1 cellular context compared by ENCODE assay signal in genomic region chr20:49278817-49279676, GRCh38.
TF ChIP-seq lines count a peak whose summit lies in the region.

No MANE protein-coding gene starts in this region.

TF ChIP-seq in H1, 55 proteins besides CTCF, POLR2A, EP300 and RAD21 (continued from another document):
- no peak for TF ChIP-seq CHD7 (IDR thresholded peaks at IDR 0.05; ENCODE audit: insufficient replicate concordance, low read length)
- no peak for TF ChIP-seq HDAC2 (IDR thresholded peaks at IDR 0.05; ENCODE audit: borderline replicate concordance in 1 of 2, low read depth in 2 of 2, low read length in 2 of 2)
- TF ChIP-seq ZNF274 (IDR thresholded peaks at IDR 0.05; ENCODE audit: borderline replicate concordance, extremely low read depth, low read length), result no peak
- TF ChIP-seq BCL11A (IDR thresholded peaks at IDR 0.05; ENCODE audit: low read depth in 2 of 2, low read length in 2 of 2), result no peak
- TF ChIP-seq RBBP5 (IDR thresholded peaks at IDR 0.05; ENCODE audit: borderline replicate concordance, low read depth, low read length), result no peak
- TF ChIP-seq, protein P1, sequence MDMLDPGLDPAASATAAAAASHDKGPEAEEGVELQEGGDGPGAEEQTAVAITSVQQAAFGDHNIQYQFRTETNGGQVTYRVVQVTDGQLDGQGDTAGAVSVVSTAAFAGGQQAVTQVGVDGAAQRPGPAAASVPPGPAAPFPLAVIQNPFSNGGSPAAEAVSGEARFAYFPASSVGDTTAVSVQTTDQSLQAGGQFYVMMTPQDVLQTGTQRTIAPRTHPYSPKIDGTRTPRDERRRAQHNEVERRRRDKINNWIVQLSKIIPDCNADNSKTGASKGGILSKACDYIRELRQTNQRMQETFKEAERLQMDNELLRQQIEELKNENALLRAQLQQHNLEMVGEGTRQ (IDR thresholded peaks at IDR 0.05; ENCODE audit: low read length), result no peak
- peak in 1 of 2 experiments; percentile 13; a peak in 1 of 4 replicates for TF ChIP-seq SIN3A (conservative IDR thresholded peaks at IDR 0.05 in 1 of 2, IDR thresholded peaks at IDR 0.05 in 1 of 2; ENCODE audit: low read depth in 1 of 2, low read length in 2 of 2)
- no peak for TF ChIP-seq TBP (IDR thresholded peaks at IDR 0.05; ENCODE audit: low read depth, low read length)
- no peak for TF ChIP-seq TEAD4 (IDR thresholded peaks at IDR 0.05; ENCODE audit: low read depth, low read length)
- TF ChIP-seq CHD1 (IDR thresholded peaks at IDR 0.05; ENCODE audit: low read depth, low read length), result peak; percentile 55; the same call in 1 of the 2 replicates
- TF ChIP-seq GTF2F1 (IDR thresholded peaks at IDR 0.05; ENCODE audit: borderline replicate concordance, low read depth, low read length), result no peak
- peak; percentile 11 for TF ChIP-seq POLR2AphosphoS5 (IDR thresholded peaks at IDR 0.05; ENCODE audit: low read depth, low read length)
- TF ChIP-seq, protein P2, sequence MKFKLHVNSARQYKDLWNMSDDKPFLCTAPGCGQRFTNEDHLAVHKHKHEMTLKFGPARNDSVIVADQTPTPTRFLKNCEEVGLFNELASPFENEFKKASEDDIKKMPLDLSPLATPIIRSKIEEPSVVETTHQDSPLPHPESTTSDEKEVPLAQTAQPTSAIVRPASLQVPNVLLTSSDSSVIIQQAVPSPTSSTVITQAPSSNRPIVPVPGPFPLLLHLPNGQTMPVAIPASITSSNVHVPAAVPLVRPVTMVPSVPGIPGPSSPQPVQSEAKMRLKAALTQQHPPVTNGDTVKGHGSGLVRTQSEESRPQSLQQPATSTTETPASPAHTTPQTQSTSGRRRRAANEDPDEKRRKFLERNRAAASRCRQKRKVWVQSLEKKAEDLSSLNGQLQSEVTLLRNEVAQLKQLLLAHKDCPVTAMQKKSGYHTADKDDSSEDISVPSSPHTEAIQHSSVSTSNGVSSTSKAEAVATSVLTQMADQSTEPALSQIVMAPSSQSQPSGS (IDR thresholded peaks at IDR 0.05; ENCODE audit: low read length), result peak; percentile 61
- no peak for TF ChIP-seq MAFK (IDR thresholded peaks at IDR 0.05; ENCODE audit: low read depth, low read length)
- TF ChIP-seq NANOG (IDR thresholded peaks at IDR 0.05; ENCODE audit: insufficient read depth, low read depth, low read length, poor library complexity, severe bottlenecking), result no peak
- no peak for TF ChIP-seq KDM5A (IDR thresholded peaks at IDR 0.05; ENCODE audit: low read length)
- no peak for TF ChIP-seq ASH2L (IDR thresholded peaks at IDR 0.05; ENCODE audit: low read length)
- TF ChIP-seq, protein P3, sequence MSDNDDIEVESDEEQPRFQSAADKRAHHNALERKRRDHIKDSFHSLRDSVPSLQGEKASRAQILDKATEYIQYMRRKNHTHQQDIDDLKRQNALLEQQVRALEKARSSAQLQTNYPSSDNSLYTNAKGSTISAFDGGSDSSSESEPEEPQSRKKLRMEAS (IDR thresholded peaks at IDR 0.05), result peak; percentile 33
- TF ChIP-seq RNF2 (IDR thresholded peaks at IDR 0.05; ENCODE audit: borderline replicate concordance, low read depth, low read length, missing control alignments, poor library complexity, severe bottlenecking), result no peak
- TF ChIP-seq SP4 (IDR thresholded peaks at IDR 0.05; ENCODE audit: low read length), result peak; percentile 19; the same call in 1 of the 2 replicates
- TF ChIP-seq SUZ12 (IDR thresholded peaks at IDR 0.05; ENCODE audit: low read length), result no peak
- no peak for TF ChIP-seq SIRT6 (IDR thresholded peaks at IDR 0.05; ENCODE audit: low read length)
- no peak for TF ChIP-seq TAF1 (IDR thresholded peaks at IDR 0.05; ENCODE audit: low read depth, low read length)
- no peak for TF ChIP-seq KDM1A (IDR thresholded peaks at IDR 0.05; ENCODE audit: borderline replicate concordance, low read length)
- no peak for TF ChIP-seq SP2 (IDR thresholded peaks at IDR 0.05; ENCODE audit: low read length)
- TF ChIP-seq RFX5 (IDR thresholded peaks at IDR 0.05; ENCODE audit: borderline replicate concordance, low read depth, low read length), result no peak
- no peak for TF ChIP-seq GABPA (IDR thresholded peaks at IDR 0.05; ENCODE audit: borderline replicate concordance, insufficient read depth, low read length)
- TF ChIP-seq BRCA1 (IDR thresholded peaks at IDR 0.05; ENCODE audit: low read depth, low read length), result no peak
- TF ChIP-seq CHD2 (IDR thresholded peaks at IDR 0.05; ENCODE audit: low read length), result no peak
- no peak for TF ChIP-seq RXRA (IDR thresholded peaks at IDR 0.05; ENCODE audit: insufficient read depth, low read depth, low read length)
- no peak for TF ChIP-seq JUN (IDR thresholded peaks at IDR 0.05; ENCODE audit: low read depth, low read length)
- no peak for TF ChIP-seq EGR1 (IDR thresholded peaks at IDR 0.05; ENCODE audit: borderline replicate concordance, low read depth, low read length)
- TF ChIP-seq ATF3 (IDR thresholded peaks at IDR 0.05; ENCODE audit: insufficient read depth, low read depth, low read length), result no peak
- TF ChIP-seq EZH2 (IDR thresholded peaks at IDR 0.05; ENCODE audit: low read depth, low read length, severe bottlenecking), result no peak
- no peak for TF ChIP-seq YY1 (IDR thresholded peaks at IDR 0.05; ENCODE audit: low read depth, low read length)
- peak; percentile 39 for TF ChIP-seq SAP30 (IDR thresholded peaks at IDR 0.05; ENCODE audit: insufficient read depth, insufficient replicate concordance, low read length)
- no peak for TF ChIP-seq BACH1 (IDR thresholded peaks at IDR 0.05; ENCODE audit: low read length)
- TF ChIP-seq KDM4A (IDR thresholded peaks at IDR 0.05; ENCODE audit: low read depth, low read length, severe bottlenecking), result no peak
- no peak for TF ChIP-seq CREB1 (IDR thresholded peaks at IDR 0.05)
- no peak for TF ChIP-seq SRF (IDR thresholded peaks at IDR 0.05; ENCODE audit: low read depth, low read length)
- no peak for TF ChIP-seq HDAC6 (IDR thresholded peaks at IDR 0.05; ENCODE audit: low read depth, low read length)
- TF ChIP-seq CEBPB (IDR thresholded peaks at IDR 0.05; ENCODE audit: low read depth, low read length), result peak; percentile 78
- TF ChIP-seq E2F6 (IDR thresholded peaks at IDR 0.05), result no peak
TF ChIP-seq in H1: peak in this region for 9.
